ENCODE assay signal across 23 cellular contexts in genomic region chr20:19568128-19568527, GRCh38.
"Had no signal": no experiment of that assay in that cellular context is flagged by ENCODE, and none has a peak within 500 bp of the region (broad histone marks: within the 10 kb centered on the region; RNA-seq: fewer than 3 reads in every experiment).

No MANE protein-coding gene starts in this region.

- H3K27me3 ChIP-seq: esophagus muscularis mucosa, gastrocnemius medialis, left lung had no signal

- H3K36me3 ChIP-seq: esophagus muscularis mucosa, gastrocnemius medialis, heart right ventricle, left lung, lower lobe of right lung had no signal

- DNase-seq: dermis blood vessel endothelial cell; dorsolateral prefrontal cortex; effector CD4-positive, alpha-beta T cell; effector memory CD4-positive, alpha-beta T cell; foreskin melanocyte; gastrocnemius medialis; glutamatergic neuron; head of caudate nucleus; heart right ventricle; hippocampal formation; left cardiac atrium; left lung; left ventricle myocardium superior; lower lobe of right lung; mesendoderm; midbrain; naive thymus-derived CD4-positive, alpha-beta T cell had no signal

- H3K27ac ChIP-seq: coronary artery, dorsolateral prefrontal cortex, esophagus muscularis mucosa, gastrocnemius medialis, heart right ventricle, left lung, lower lobe of right lung had no signal

- H3K4me3 ChIP-seq: coronary artery, dorsolateral prefrontal cortex, esophagus muscularis mucosa, gastrocnemius medialis, heart right ventricle, left lung, lower lobe of right lung had no signal

- FAIRE-seq: colon, endothelial cell of umbilical vein, islet of Langerhans, keratinocyte had no signal

- ATAC-seq: gastrocnemius medialis; heart right ventricle; left cardiac atrium; left lung; left ventricle myocardium superior; lower lobe of right lung; naive thymus-derived CD4-positive, alpha-beta T cell had no signal

- H3K9me3 ChIP-seq: gastrocnemius medialis, left lung, lower lobe of right lung had no signal

- H3K4me1 ChIP-seq: gastrocnemius medialis, heart right ventricle, left lung, lower lobe of right lung had no signal
